8 cellular contexts compared by ENCODE assay signal in the genomic region with DNA sequence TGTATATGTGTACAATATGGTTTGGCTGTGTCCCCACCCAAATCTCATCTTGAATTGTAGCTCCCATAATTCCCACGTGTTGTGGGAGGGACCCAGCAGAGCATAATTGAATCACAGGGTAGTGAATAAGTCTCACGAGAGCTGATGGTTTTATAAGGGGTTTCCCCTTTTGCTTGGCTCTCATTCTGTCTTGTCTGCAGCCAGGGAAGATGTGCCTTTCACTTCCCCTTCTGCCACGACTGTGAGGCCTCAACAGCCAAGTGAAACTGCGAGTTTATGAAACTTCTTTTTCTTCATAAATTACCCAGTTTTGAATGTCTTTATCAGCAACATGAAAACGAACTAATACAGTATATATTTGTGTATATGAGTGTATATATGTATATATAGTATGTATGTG.
A peak's percentile ranks its signal among the peaks of the same experiment; 100 is the strongest.
DNase-seq lines count a peak whose midpoint lies in the region; ATAC-seq lines count a peak whose summit lies in the region.
"Not testable (repeated sequence)": the region's sequence is repeated elsewhere in the genome, so short reads cannot be mapped to it uniquely, and the experiment has no call there.

No MANE protein-coding gene starts in this region.

- not testable (repeated sequence) for H3K36me3 Mint-ChIP-seq in stimulated activated naive B cell treated with anti-CD40 and anti-IgM and Interleukin-4, amounts not matched to agents 10 μg/mL and 1 μg/mL and 100 μg/mL, for 72 hours

- H3K4me1 Mint-ChIP-seq in stimulated activated naive B cell treated with anti-CD40 and anti-IgM and Interleukin-4, amounts not matched to agents 10 μg/mL and 1 μg/mL and 100 μg/mL, for 72 hours: not testable (repeated sequence)

- H3K9me3 Mint-ChIP-seq in stimulated activated naive B cell treated with anti-CD40 and anti-IgM and Interleukin-4, amounts not matched to agents 10 μg/mL and 1 μg/mL and 100 μg/mL, for 72 hours: peaks cover 11 to 13% of the 10 kb centered on the region in 2 donors

- not testable (repeated sequence) for H3K27ac Mint-ChIP-seq in stimulated activated naive B cell treated with anti-CD40 and anti-IgM and Interleukin-4, amounts not matched to agents 10 μg/mL and 1 μg/mL and 100 μg/mL, for 72 hours

- DNase-seq in NAMALWA (ENCODE audit: low spot score) (peak; percentile 65), SKM-1 (lab: John Stamatoyannopoulos, UW; ENCODE audit: unreplicated experiment) (peak; percentile 8)
- DNase-seq in stimulated activated naive B cell treated with anti-CD40 and anti-IgM and Interleukin-4, amounts not matched to agents 10 μg/mL and 1 μg/mL and 100 μg/mL, for 72 hours: peak; percentile 17

- H3K4me3 Mint-ChIP-seq in stimulated activated naive B cell treated with anti-CD40 and anti-IgM and Interleukin-4, amounts not matched to agents 10 μg/mL and 1 μg/mL and 100 μg/mL, for 72 hours: not testable (repeated sequence)

- peak; percentile 58 for ATAC-seq in GM18502 (IDR thresholded peaks at IDR 0.05; ENCODE audit: poor library complexity, unreplicated experiment)
- peak; percentile 67 for ATAC-seq in GM19397 (IDR thresholded peaks at IDR 0.05; ENCODE audit: unreplicated experiment)
- ATAC-seq in GM21825 (IDR thresholded peaks at IDR 0.05; ENCODE audit: unreplicated experiment): peak; percentile 91
- ATAC-seq in HG03135 (IDR thresholded peaks at IDR 0.05; ENCODE audit: unreplicated experiment): peak; percentile 65
- ATAC-seq in HG03571 (IDR thresholded peaks at IDR 0.05; ENCODE audit: unreplicated experiment): peak; percentile 69
- ATAC-seq in stimulated activated naive B cell treated with anti-CD40 and anti-IgM and Interleukin-4, amounts not matched to agents 10 μg/mL and 1 μg/mL and 100 μg/mL, for 72 hours (replicated peaks): peak; percentile 82 to 97

- not testable (repeated sequence) for H3K27me3 Mint-ChIP-seq in stimulated activated naive B cell treated with anti-CD40 and anti-IgM and Interleukin-4, amounts not matched to agents 10 μg/mL and 1 μg/mL and 100 μg/mL, for 72 hours

Comparison
In these comparisons a context has a peak if more than half of its experiments do, and no peak if none do; other contexts are left out.
1. Peak in every context shown above with its lines: DNase-seq and ATAC-seq.
2. DNase-seq: peak in every context shown above with its lines; median percentile 65 in NAMALWA; 17 in stimulated activated naive B cell treated with anti-CD40 and anti-IgM and Interleukin-4, amounts not matched to agents 10 μg/mL and 1 μg/mL and 100 μg/mL, for 72 hours; 8 in SKM-1.